Comparison of ENCODE assay signal across 8 cellular contexts in the genomic region with DNA sequence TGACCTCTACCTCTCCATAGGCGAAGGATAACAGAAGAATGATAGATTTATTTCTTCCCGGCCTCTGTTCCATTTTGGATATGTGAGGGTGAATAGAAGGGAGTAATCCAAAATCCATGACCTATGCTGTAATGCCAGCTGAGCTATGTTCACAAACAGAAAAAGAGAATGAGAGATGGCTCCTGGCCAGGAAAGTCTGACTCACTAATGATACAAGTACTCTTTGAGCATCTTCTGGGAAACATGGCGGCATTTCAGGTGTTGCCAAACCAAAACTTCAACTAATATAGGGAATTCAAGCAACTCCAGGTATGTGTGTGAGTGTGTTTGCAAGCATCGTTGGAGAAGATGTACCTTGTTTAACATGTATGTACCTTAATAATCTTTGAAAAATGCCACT.
DNase-seq lines count a peak whose midpoint lies in the region; ATAC-seq lines count a peak whose summit lies in the region.

No MANE protein-coding gene starts in this region.

- DNase-seq in stimulated activated naive CD4-positive, alpha-beta T cell treated with Interleukin-2 at 50 U/mL for 16 hours (lab: John Stamatoyannopoulos, UW) = peak; percentile 3
- DNase-seq in stimulated activated naive CD4-positive, alpha-beta T cell (lab: John Stamatoyannopoulos, UW) = no peak
- DNase-seq in activated CD4-positive, alpha-beta T cell treated with anti-CD3 and anti-CD28 coated beads, Interleukin-2, amount 50 U/mL, for 4 hours = peak; percentile 37 to 46
- DNase-seq in iris pigment epithelial cell (ENCODE audit: low read depth) (peak; percentile 95), midbrain (lab: John Stamatoyannopoulos, UW) (no peak), NCI-H524 treated with DMSO at 0.1 percent for 48 hours (lab: John Stamatoyannopoulos, UW) (no peak)
- DNase-seq in stimulated activated CD8-positive, alpha-beta memory T cell treated with anti-CD3 and anti-CD28 coated beads, Interleukin-15, amount 100 ng/mL, for 1 hour (ENCODE audit: low read depth) = peak; percentile 14

- no peak for ATAC-seq in GM19324 (IDR thresholded peaks at IDR 0.05; ENCODE audit: low FRiP score, unreplicated experiment)

Comparison
In these comparisons a context has a peak if more than half of its experiments do, and no peak if none do; other contexts are left out.
1. DNase-seq: peak in stimulated activated naive CD4-positive, alpha-beta T cell treated with Interleukin-2 at 50 U/mL for 16 hours (single experiment), activated CD4-positive, alpha-beta T cell treated with anti-CD3 and anti-CD28 coated beads, Interleukin-2, amount 50 U/mL, for 4 hours (2 of 2), iris pigment epithelial cell (single experiment) and stimulated activated CD8-positive, alpha-beta memory T cell treated with anti-CD3 and anti-CD28 coated beads, Interleukin-15, amount 100 ng/mL, for 1 hour (single experiment); none in stimulated activated naive CD4-positive, alpha-beta T cell (0 of 6), midbrain (single experiment) and NCI-H524 treated with DMSO at 0.1 percent for 48 hours (single experiment).